Comparison of ENCODE assay signal across 18 cellular contexts in the genomic region with DNA sequence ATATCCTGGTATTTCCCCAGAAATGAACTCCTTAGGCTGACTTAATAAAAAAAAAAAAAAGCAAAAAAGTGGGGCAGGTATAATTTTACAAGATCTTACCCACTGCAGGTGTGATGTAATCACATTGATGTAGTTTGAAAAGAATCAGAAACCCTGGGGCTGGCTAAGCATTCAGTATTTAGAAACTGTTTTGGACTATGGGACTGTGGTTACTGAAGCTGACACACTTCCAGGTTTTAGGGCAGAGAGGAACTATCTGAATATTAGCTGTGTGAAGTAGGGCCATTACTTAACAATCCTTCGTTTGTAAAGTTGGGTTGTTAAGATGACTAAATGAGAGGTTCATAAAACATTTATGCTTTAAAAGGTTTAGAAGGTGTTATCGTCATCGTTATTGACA.
A peak's percentile ranks its signal among the peaks of the same experiment; 100 is the strongest.
DNase-seq lines count a peak whose midpoint lies in the region; ATAC-seq and TF ChIP-seq lines count a peak whose summit lies in the region.
"Had no signal": no experiment of that assay in that cellular context is flagged by ENCODE, and none has a peak within 500 bp of the region (broad histone marks: within the 10 kb centered on the region; RNA-seq: fewer than 3 reads in every experiment).

No MANE protein-coding gene starts in this region.

- dilution Hi-C loops in IMR-90 (cut with HindIII; ENCODE audit: low sequenced_read_pairs, unreplicated experiment): no loop called here

- peak; percentile 14 for DNase-seq in IMR-90
- DNase-seq in SKM-1 (lab: John Stamatoyannopoulos, UW; ENCODE audit: unreplicated experiment): peak; percentile 69
- peak; percentile 63 for DNase-seq in fibroblast of peridontal ligament (ENCODE audit: extremely low read depth)
- DNase-seq in renal cortical epithelial cell (ENCODE audit: low read depth): peak; percentile 51
- no peak for DNase-seq in caudate nucleus (lab: John Stamatoyannopoulos, UW)
- DNase-seq in NCI-H1092 (lab: John Stamatoyannopoulos, UW): no peak
- no peak for DNase-seq in NCI-H146 (lab: John Stamatoyannopoulos, UW)
- DNase-seq: activated CD4-positive, alpha-beta T cell treated with anti-CD3 and anti-CD28 coated beads, Interleukin-2, amount 50 U/mL, for 4 hours; activated naive CD4-positive, alpha-beta T cell treated with anti-CD3 and anti-CD28 coated beads, Interleukin-2, amount 10 ng/mL, durations not matched to agents 7 days and 5 days; activated T-cell treated with anti-CD3 and anti-CD28 coated beads for 4 hours; dorsolateral prefrontal cortex; head of caudate nucleus; lower lobe of right lung; natural killer cell; testis had no signal

- no peak for TF ChIP-seq CTCF in IMR-90 (conservative IDR thresholded peaks at IDR 0.05; ENCODE audit: low read depth, low read length)

- H4K91ac ChIP-seq in IMR-90 (ENCODE audit: insufficient read depth, low read depth, low read length): no peak overlapping the region

- peaks cover 17% of the 10 kb centered on the region for H3K9me1 ChIP-seq in IMR-90 (ENCODE audit: insufficient read depth, low read length)

- no CpG with 5 or more reads among the region's 3 CpGs for WGBS in IMR-90 (ENCODE audit: extremely low coverage in 2 of 2, insufficient read length in 1 of 2), 2 experiments

- TF ChIP-seq RAD21 in IMR-90 (IDR thresholded peaks at IDR 0.05; ENCODE audit: low read length): no peak

- BruUV-seq in IMR-90 (replicated peaks; lab: Mats Ljungman, UMichigan): no TSS peak

- CTCF ChIA-PET in IMR-90 (lab: Yijun Ruan, JAX): interaction anchor here (0.6 kb wide), 1 partner anchor 71 kb away, joined by 7 read pairs; no protein-coding TSS in a partner anchor

- no peak overlapping the region for H2AFZ ChIP-seq in IMR-90 (replicated peaks; ENCODE audit: low read length, poor library complexity)

- intact Hi-C loops in IMR-90 (cut with micrococcal nuclease): no loop called here

- H3K4ac ChIP-seq in IMR-90 (ENCODE audit: low read depth, low read length): peak overlapping the region; percentile 69; the same call in 1 of the 2 replicates

- H4K8ac ChIP-seq in IMR-90 (ENCODE audit: low read depth in 2 of 2, low read length in 2 of 2): peak overlapping the region in 1 of 2 experiments; percentile 48; a peak in 2 of 4 replicates

- no peak for TF ChIP-seq POLR2A in IMR-90 (IDR thresholded peaks at IDR 0.05; ENCODE audit: low read depth, low read length)

- no peak overlapping the region for H3K4me2 ChIP-seq in IMR-90 (ENCODE audit: low read depth, low read length)

- POLR2A ChIA-PET in IMR-90 (lab: Charles Lee; ENCODE audit: unreplicated experiment): no interaction called here

- no peak overlapping the region for H3K23ac ChIP-seq in IMR-90 (ENCODE audit: low read depth, low read length)

- peak overlapping the region; percentile 12; the same call in 2 of the 3 replicates for H2BK15ac ChIP-seq in IMR-90 (ENCODE audit: low read depth, low read length)

- H2AK5ac ChIP-seq in IMR-90 (ENCODE audit: low read depth, low read length): peak overlapping the region; percentile 69; the same call in 1 of the 2 replicates

- peak overlapping the region; percentile 45; the same call in 1 of the 2 replicates for H3K18ac ChIP-seq in IMR-90 (ENCODE audit: low read depth, low read length)

- H3K4me1 ChIP-seq in IMR-90 (ENCODE audit: control insufficient read depth, insufficient read depth, low read length): peaks cover 12% of the 10 kb centered on the region
- H3K4me1 ChIP-seq: prostate gland, testis had no signal

- no peak for ATAC-seq in IMR-90 (ENCODE audit: low read depth)
- ATAC-seq in GM21528 (IDR thresholded peaks at IDR 0.05; ENCODE audit: low FRiP score, unreplicated experiment): no peak
- ATAC-seq: lower lobe of right lung, natural killer cell had no signal

- no peak overlapping the region for H3K4me3 ChIP-seq in IMR-90 (ENCODE audit: insufficient read depth, low read depth, low read length)
- H3K4me3 ChIP-seq: dorsolateral prefrontal cortex, lower lobe of right lung, prostate gland, testis had no signal

- H3K27ac ChIP-seq in IMR-90 (ENCODE audit: insufficient read depth, low read length) (no peak overlapping the region), caudate nucleus (ENCODE audit: low read depth, low read length) (no peak overlapping the region)
- H3K27ac ChIP-seq: dorsolateral prefrontal cortex, lower lobe of right lung, prostate gland, testis had no signal

- H2BK120ac ChIP-seq in IMR-90 (ENCODE audit: low read depth, low read length): peak overlapping the region; percentile 45; the same call in 1 of the 2 replicates

- H3K27me3 ChIP-seq in IMR-90 (ENCODE audit: control insufficient read depth, insufficient read depth, low read length): no peaks in the 10 kb centered on the region
- H3K27me3 ChIP-seq: brain microvascular endothelial cell, dorsolateral prefrontal cortex, testis had no signal

- H4K20me1 ChIP-seq in IMR-90 (ENCODE audit: insufficient read depth, low read length): no peaks in the 10 kb centered on the region

- H2BK5ac ChIP-seq in IMR-90 (ENCODE audit: low read depth, low read length, poor library complexity, severe bottlenecking): no peak overlapping the region

- no peak overlapping the region for H3K9ac ChIP-seq in IMR-90 (ENCODE audit: low read depth, low read length)

- no peak overlapping the region; the same call in 1 of the 2 replicates for H4K5ac ChIP-seq in IMR-90 (ENCODE audit: low read depth, low read length)

- no peak overlapping the region for H3K56ac ChIP-seq in IMR-90 (ENCODE audit: extremely low read depth, insufficient read depth, low read length)

- H3K36me3 ChIP-seq in IMR-90 (ENCODE audit: control insufficient read depth, insufficient read depth, low read length): no peaks in the 10 kb centered on the region
- H3K36me3 ChIP-seq: brain microvascular endothelial cell, lower lobe of right lung, prostate gland had no signal

- in situ Hi-C loops in IMR-90 (cut with MboI; ENCODE audit: low sequenced_read_pairs): loop anchor here (5.0 to 10.0 kb wide), 2 partner anchors 383 to 591 kb away; partner anchors contain the start of gene TNFSF4

- 0 out of 2 replicates have a peak overlapping the region, but pooled peaks have one; percentile 2 for H3K14ac ChIP-seq in IMR-90 (replicated peaks; ENCODE audit: low read depth, low read length)

- H2AK9ac ChIP-seq in IMR-90 (replicated peaks; ENCODE audit: low read depth, low read length, poor library complexity): no peak overlapping the region

- H3K9me3 ChIP-seq in IMR-90 (ENCODE audit: control insufficient read depth, insufficient read depth, low read length): no peaks in the 10 kb centered on the region
- H3K9me3 ChIP-seq: lower lobe of right lung, prostate gland, testis had no signal

- peak overlapping the region; percentile 49 for H2BK20ac ChIP-seq in IMR-90 (ENCODE audit: low read depth, low read length)

- H3K79me1 ChIP-seq in IMR-90 (ENCODE audit: low read depth in 1 of 2, low read length in 2 of 2): peaks cover 0 to 3% of the 10 kb centered on the region in 2 experiments; a peak in 1 of 4 replicates

TF ChIP-seq in IMR-90, 13 proteins besides CTCF, POLR2A, EP300 and RAD21:
- TF ChIP-seq RCOR1 (IDR thresholded peaks at IDR 0.05; ENCODE audit: insufficient replicate concordance, low read length) (no peak), CHD1 (IDR thresholded peaks at IDR 0.05; ENCODE audit: low read depth, low read length) (no peak), MAFK (IDR thresholded peaks at IDR 0.05; ENCODE audit: low read depth, low read length) (no peak), FOS (IDR thresholded peaks at IDR 0.05; ENCODE audit: low read depth, low read length) (no peak), SMC3 (IDR thresholded peaks at IDR 0.05; ENCODE audit: low read depth, low read length) (no peak), NFE2L2 (IDR thresholded peaks at IDR 0.05; ENCODE audit: low read depth, low read length) (no peak), MXI1 (IDR thresholded peaks at IDR 0.05; ENCODE audit: borderline replicate concordance, low read depth, low read length) (no peak), RFX5 (IDR thresholded peaks at IDR 0.05; ENCODE audit: low read depth, low read length) (no peak), BHLHE40 (IDR thresholded peaks at IDR 0.05; ENCODE audit: low read depth, low read length) (no peak), USF2 (IDR thresholded peaks at IDR 0.05; ENCODE audit: low read depth, low read length) (no peak), MAZ (IDR thresholded peaks at IDR 0.05; ENCODE audit: borderline replicate concordance, low read depth, low read length) (no peak), CEBPB (IDR thresholded peaks at IDR 0.05; ENCODE audit: low read depth, low read length) (no peak)
- TF ChIP-seq, protein P1, sequence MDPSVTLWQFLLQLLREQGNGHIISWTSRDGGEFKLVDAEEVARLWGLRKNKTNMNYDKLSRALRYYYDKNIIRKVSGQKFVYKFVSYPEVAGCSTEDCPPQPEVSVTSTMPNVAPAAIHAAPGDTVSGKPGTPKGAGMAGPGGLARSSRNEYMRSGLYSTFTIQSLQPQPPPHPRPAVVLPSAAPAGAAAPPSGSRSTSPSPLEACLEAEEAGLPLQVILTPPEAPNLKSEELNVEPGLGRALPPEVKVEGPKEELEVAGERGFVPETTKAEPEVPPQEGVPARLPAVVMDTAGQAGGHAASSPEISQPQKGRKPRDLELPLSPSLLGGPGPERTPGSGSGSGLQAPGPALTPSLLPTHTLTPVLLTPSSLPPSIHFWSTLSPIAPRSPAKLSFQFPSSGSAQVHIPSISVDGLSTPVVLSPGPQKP (IDR thresholded peaks at IDR 0.05; ENCODE audit: borderline replicate concordance, low read depth, low read length): no peak
TF ChIP-seq in IMR-90: peak in this region for 0.

Comparison
In these comparisons a context has a peak if more than half of its experiments do, and no peak if none do; other contexts are left out.
1. DNase-seq: peak in IMR-90 (single experiment), SKM-1 (single experiment), fibroblast of peridontal ligament (single experiment) and renal cortical epithelial cell (single experiment); none in caudate nucleus (0 of 61), NCI-H1092 (single experiment) and NCI-H146 (single experiment).